ENCODE assay signal across 12 cellular contexts in the genomic region with DNA sequence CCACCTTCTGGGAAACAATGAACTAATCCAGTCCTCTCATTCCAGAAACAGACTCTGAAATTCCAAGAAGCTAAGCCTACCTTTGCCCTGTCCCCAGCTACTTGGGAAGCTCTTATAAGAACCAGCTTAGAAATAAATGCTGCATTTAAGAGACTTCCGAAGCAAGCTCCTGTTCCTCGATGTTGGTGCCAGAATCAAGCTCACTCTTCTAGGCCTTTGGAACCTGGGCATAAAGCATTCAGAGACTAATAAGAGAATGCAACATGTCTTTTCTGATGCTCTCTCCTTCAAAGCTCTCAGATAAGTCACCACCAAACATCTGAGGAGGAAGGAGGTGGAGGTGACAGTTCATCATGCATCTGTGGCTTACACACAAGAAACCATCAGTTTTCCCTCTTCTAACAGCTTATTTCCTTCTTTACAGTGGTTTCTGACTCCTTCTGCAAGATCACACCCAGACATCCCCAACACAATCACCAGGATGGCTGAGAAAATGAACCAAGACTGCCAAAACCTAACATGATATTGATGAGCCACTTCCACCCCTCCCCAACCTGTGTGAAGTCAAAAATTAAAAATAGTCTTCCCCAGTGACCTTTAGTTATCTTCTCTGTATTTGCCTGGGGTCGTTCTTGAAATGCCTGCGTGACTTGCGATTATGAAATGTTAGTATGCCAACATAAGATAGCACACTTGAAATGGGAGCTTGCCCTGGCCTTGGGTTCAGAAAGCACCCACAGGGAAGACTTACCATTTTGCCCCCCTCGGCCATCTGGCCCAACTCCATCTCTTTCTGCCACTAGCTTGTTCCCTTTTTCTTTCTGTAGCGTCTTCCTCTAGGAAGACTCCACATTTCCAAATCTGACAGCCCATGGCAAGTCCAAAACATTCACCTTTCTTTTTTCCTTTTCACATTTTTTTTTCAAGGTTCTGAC. TPM values are rescaled to one million over a fixed set of nuclear protein-coding genes. Genes with fewer than 3 reads are reported as not detected.
DNase-seq lines count a peak whose midpoint lies in the region; ATAC-seq and TF ChIP-seq lines count a peak whose summit lies in the region.
"Had no signal": no experiment of that assay in that cellular context is flagged by ENCODE, and none has a peak within 500 bp of the region (broad histone marks: within the 10 kb centered on the region; RNA-seq: fewer than 3 reads in every experiment).

No MANE protein-coding gene starts in this region.

- no peak for TF ChIP-seq POLR2A in heart left ventricle (IDR thresholded peaks at IDR 0.05)
- TF ChIP-seq POLR2A in testis (IDR thresholded peaks at IDR 0.05): no peak

- H3K4me3 Mint-ChIP-seq in activated CD4-positive, alpha-beta T cell treated with anti-CD3 and anti-CD28 coated beads, Interleukin-2, amount 10 ng/mL, durations not matched to agents 24 days and 14 days: peak overlapping the region; percentile 67
- peak overlapping the region; percentile 73 for H3K4me3 Mint-ChIP-seq in T-helper 2 cell treated with Interferon-gamma antibody and Interleukin-4, amounts not matched to agents 5 μg/mL and 100 μg/mL, for 36 hours
- H3K4me3 Mint-ChIP-seq in stimulated activated naive B cell treated with anti-CD40 and anti-IgM and Interleukin-4, amounts not matched to agents 10 μg/mL and 1 μg/mL and 100 μg/mL, for 72 hours: peak overlapping the region; percentile 17 to 41

- peak; percentile 80 for DNase-seq in activated CD4-positive, alpha-beta T cell treated with anti-CD3 and anti-CD28 coated beads, Interleukin-2, amount 10 ng/mL, durations not matched to agents 24 days and 14 days
- no peak for DNase-seq in activated CD4-positive, alpha-beta T cell treated with anti-CD3 and anti-CD28 coated beads for 1 hour
- DNase-seq in T-helper 2 cell treated with Interferon-gamma antibody and Interleukin-4, amounts not matched to agents 5 μg/mL and 100 μg/mL, for 36 hours (ENCODE audit: low spot score): peak; percentile 44
- peak in 4 of 5 donors; percentile 34 to 59 (median 42) for DNase-seq in heart left ventricle
- no peak for DNase-seq in stimulated activated naive B cell treated with anti-CD40 and anti-IgM and Interleukin-4, amounts not matched to agents 10 μg/mL and 1 μg/mL and 100 μg/mL, for 72 hours
- no peak for DNase-seq in testis
- no peak for DNase-seq in T-helper 9 cell
- DNase-seq: islet precursor cell, NCI-H226 had no signal

- no peak for TF ChIP-seq CTCF in heart left ventricle (IDR thresholded peaks at IDR 0.05)
- no peak for TF ChIP-seq CTCF in testis (IDR thresholded peaks at IDR 0.05)

- H3K4me3 ChIP-seq in heart left ventricle (no peak overlapping the region), testis (no peak overlapping the region)

- H3K36me3 ChIP-seq in heart left ventricle: no peaks in the 10 kb centered on the region
- H3K36me3 ChIP-seq in testis (ENCODE audit: low read depth, missing control alignments): no peaks in the 10 kb centered on the region

- ATAC-seq in heart left ventricle: peak; percentile 45 to 76 (median 62)
- peak; percentile 38 to 59 for ATAC-seq in stimulated activated naive B cell treated with anti-CD40 and anti-IgM and Interleukin-4, amounts not matched to agents 10 μg/mL and 1 μg/mL and 100 μg/mL, for 72 hours (replicated peaks)
- no peak for ATAC-seq in HG03565 (IDR thresholded peaks at IDR 0.05; ENCODE audit: unreplicated experiment)
- ATAC-seq: esophagus mucosa had no signal

- H3K9me3 Mint-ChIP-seq in activated CD4-positive, alpha-beta T cell treated with anti-CD3 and anti-CD28 coated beads, Interleukin-2, amount 10 ng/mL, durations not matched to agents 24 days and 14 days: peaks cover 3% of the 10 kb centered on the region
- H3K9me3 Mint-ChIP-seq in T-helper 2 cell treated with Interferon-gamma antibody and Interleukin-4, amounts not matched to agents 5 μg/mL and 100 μg/mL, for 36 hours: peaks cover 3% of the 10 kb centered on the region
- H3K9me3 Mint-ChIP-seq in stimulated activated naive B cell treated with anti-CD40 and anti-IgM and Interleukin-4, amounts not matched to agents 10 μg/mL and 1 μg/mL and 100 μg/mL, for 72 hours: no peaks in the 10 kb centered on the region

- WGBS in heart left ventricle, 4 donors: 47 to 63% (median 58%) methylated on average over 7 of the region's 7 CpGs
- WGBS in testis, 2 donors: 73 to 80% methylated on average over 7 of the region's 7 CpGs

- peaks cover 0 to 89% (median 67%) of the 10 kb centered on the region in 12 donors for H3K4me1 ChIP-seq in heart left ventricle
- H3K4me1 ChIP-seq in testis: peaks cover 46% of the 10 kb centered on the region

- H3K9me3 ChIP-seq in heart left ventricle (no peaks in the 10 kb centered on the region), testis (no peaks in the 10 kb centered on the region)

- intact Hi-C loops in activated CD4-positive, alpha-beta T cell treated with anti-CD3 and anti-CD28 coated beads, Interleukin-2, amount 10 ng/mL, durations not matched to agents 24 days and 14 days (cut with micrococcal nuclease): loop anchor here (1.0 to 2.0 kb wide), 3 partner anchors 8 to 65 kb away; no protein-coding TSS in a partner anchor
- intact Hi-C loops in heart left ventricle (cut with DNase I) (loop anchor here in 2 of 10 donors (10.0 kb wide), 3 partner anchors 45 to 1025 kb away; a partner anchor contains a TSS), testis (cut with DNase I; ENCODE audit: low total_unique reads) (loop anchor here (10.0 kb wide), 1 partner anchor 85 kb away; no protein-coding TSS in a partner anchor)

- peak overlapping the region; percentile 89 for H3K27ac Mint-ChIP-seq in activated CD4-positive, alpha-beta T cell treated with anti-CD3 and anti-CD28 coated beads, Interleukin-2, amount 10 ng/mL, durations not matched to agents 24 days and 14 days
- peak overlapping the region; percentile 91 for H3K27ac Mint-ChIP-seq in T-helper 2 cell treated with Interferon-gamma antibody and Interleukin-4, amounts not matched to agents 5 μg/mL and 100 μg/mL, for 36 hours
- H3K27ac Mint-ChIP-seq in stimulated activated naive B cell treated with anti-CD40 and anti-IgM and Interleukin-4, amounts not matched to agents 10 μg/mL and 1 μg/mL and 100 μg/mL, for 72 hours: peak overlapping the region; percentile 88

- H3K4me1 Mint-ChIP-seq in activated CD4-positive, alpha-beta T cell treated with anti-CD3 and anti-CD28 coated beads, Interleukin-2, amount 10 ng/mL, durations not matched to agents 24 days and 14 days: peaks cover 71% of the 10 kb centered on the region
- H3K4me1 Mint-ChIP-seq in T-helper 2 cell treated with Interferon-gamma antibody and Interleukin-4, amounts not matched to agents 5 μg/mL and 100 μg/mL, for 36 hours (ENCODE audit: low read depth): peaks cover 73% of the 10 kb centered on the region
- H3K4me1 Mint-ChIP-seq in stimulated activated naive B cell treated with anti-CD40 and anti-IgM and Interleukin-4, amounts not matched to agents 10 μg/mL and 1 μg/mL and 100 μg/mL, for 72 hours: peaks cover 27 to 37% of the 10 kb centered on the region in 2 donors

- H3K27me3 Mint-ChIP-seq in activated CD4-positive, alpha-beta T cell treated with anti-CD3 and anti-CD28 coated beads, Interleukin-2, amount 10 ng/mL, durations not matched to agents 24 days and 14 days: no peaks in the 10 kb centered on the region
- H3K27me3 Mint-ChIP-seq in T-helper 2 cell treated with Interferon-gamma antibody and Interleukin-4, amounts not matched to agents 5 μg/mL and 100 μg/mL, for 36 hours (ENCODE audit: low read depth): no peaks in the 10 kb centered on the region
- no peaks in the 10 kb centered on the region for H3K27me3 Mint-ChIP-seq in stimulated activated naive B cell treated with anti-CD40 and anti-IgM and Interleukin-4, amounts not matched to agents 10 μg/mL and 1 μg/mL and 100 μg/mL, for 72 hours

- H3K36me3 Mint-ChIP-seq in activated CD4-positive, alpha-beta T cell treated with anti-CD3 and anti-CD28 coated beads, Interleukin-2, amount 10 ng/mL, durations not matched to agents 24 days and 14 days (ENCODE audit: low read depth): peaks cover 44% of the 10 kb centered on the region
- peaks cover 55% of the 10 kb centered on the region for H3K36me3 Mint-ChIP-seq in T-helper 2 cell treated with Interferon-gamma antibody and Interleukin-4, amounts not matched to agents 5 μg/mL and 100 μg/mL, for 36 hours (ENCODE audit: low read depth)
- H3K36me3 Mint-ChIP-seq in stimulated activated naive B cell treated with anti-CD40 and anti-IgM and Interleukin-4, amounts not matched to agents 10 μg/mL and 1 μg/mL and 100 μg/mL, for 72 hours: peaks cover 8 to 12% of the 10 kb centered on the region in 2 donors

- H3K27me3 ChIP-seq in heart left ventricle (no peaks in the 10 kb centered on the region), testis (no peaks in the 10 kb centered on the region)

- H3K27ac ChIP-seq in heart left ventricle: peak overlapping the region; percentile 14 to 92 (median 74)
- peak overlapping the region in 1 of 2 donors; percentile 61 for H3K27ac ChIP-seq in testis
- H3K27ac ChIP-seq: parathyroid adenoma had no signal

RNA-seq across cellular contexts. Expression of a gene that starts 11.5 kb away (rescaled TPM):
- 52.7 and 54.4 TPM in 2 replicates for total RNA-seq in activated CD4-positive, alpha-beta T cell treated with anti-CD3 and anti-CD28 coated beads, Interleukin-2, amount 10 ng/mL, durations not matched to agents 24 days and 14 days
- total RNA-seq in heart left ventricle (10 to 100 TPM; 13.5 to 36.8 (median 18.2) TPM), testis (10 to 100 TPM; 55.1 to 72.2 TPM)
- polyA plus RNA-seq in heart left ventricle (1 to 10 TPM; 6.5 to 9.3 TPM), testis (ENCODE audit: insufficient read depth, low read depth, low replicate concordance) (43.1 TPM)

Comparison
In these comparisons a context has a peak if more than half of its experiments do, and no peak if none do; other contexts are left out.
1. DNase-seq: peak in activated CD4-positive, alpha-beta T cell treated with anti-CD3 and anti-CD28 coated beads, Interleukin-2, amount 10 ng/mL, durations not matched to agents 24 days and 14 days (single experiment), T-helper 2 cell treated with Interferon-gamma antibody and Interleukin-4, amounts not matched to agents 5 μg/mL and 100 μg/mL, for 36 hours (single experiment) and heart left ventricle (4 of 5); none in activated CD4-positive, alpha-beta T cell treated with anti-CD3 and anti-CD28 coated beads for 1 hour (single experiment), stimulated activated naive B cell treated with anti-CD40 and anti-IgM and Interleukin-4, amounts not matched to agents 10 μg/mL and 1 μg/mL and 100 μg/mL, for 72 hours (single experiment), testis (single experiment) and T-helper 9 cell (single experiment).
2. Peak in every context shown above with its lines, with median percentiles within 50 percentile points of each other: H3K27ac Mint-ChIP-seq and H3K4me3 Mint-ChIP-seq.